In genomic region chr1:107963009-107963408, GRCh38 we compare ENCODE assay signal across 10 cellular contexts. TPM values are rescaled to one million over a fixed set of nuclear protein-coding genes. Genes with fewer than 3 reads are reported as not detected.
DNase-seq lines count a peak whose midpoint lies in the region; ATAC-seq and TF ChIP-seq lines count a peak whose summit lies in the region.
"Had no signal": no experiment of that assay in that cellular context is flagged by ENCODE, and none has a peak within 500 bp of the region (broad histone marks: within the 10 kb centered on the region; RNA-seq: fewer than 3 reads in every experiment).

No MANE protein-coding gene starts in this region.

- peak overlapping the region; percentile 88 for H3K4me2 ChIP-seq in OCI-LY7 (ENCODE audit: low read length)

- H3K4me3 ChIP-seq in OCI-LY7 (ENCODE audit: low read depth, low read length, poor library complexity, severe bottlenecking): peak overlapping the region; percentile 73
- H3K4me3 ChIP-seq in endocrine pancreas (ENCODE audit: control insufficient read depth, insufficient read depth, low read length): peak overlapping the region; percentile 90
- peak overlapping the region in 3 of 4 donors; percentile 51 to 53 (median 52) for H3K4me3 ChIP-seq in gastrocnemius medialis
- H3K4me3 ChIP-seq: A549 had no signal

- H3K9me3 ChIP-seq in OCI-LY7 (ENCODE audit: low read length): no peaks in the 10 kb centered on the region
- H3K9me3 ChIP-seq in endocrine pancreas (ENCODE audit: control insufficient read depth, low read length): no peaks in the 10 kb centered on the region
- H3K9me3 ChIP-seq in gastrocnemius medialis: no peaks in the 10 kb centered on the region
- H3K9me3 ChIP-seq: A549 had no signal

- H3K27ac ChIP-seq in OCI-LY7 (ENCODE audit: low read depth, low read length, poor library complexity, severe bottlenecking) (no peak overlapping the region), gastrocnemius medialis (no peak overlapping the region)
- H3K27ac ChIP-seq: A549 had no signal

- TF ChIP-seq POLR2A in gastrocnemius medialis (IDR thresholded peaks at IDR 0.05): no peak

- CTCF ChIA-PET in OCI-LY7 (lab: Charles Lee; ENCODE audit: unreplicated experiment): no interaction called here

- DNase-seq in NCI-H526 (lab: John Stamatoyannopoulos, UW) (peak; percentile 10 to 41), NCI-H526 treated with DMSO at 0.1 percent for 48 hours (lab: John Stamatoyannopoulos, UW) (no peak), OCI-LY7 (ENCODE audit: low spot score) (no peak), gastrocnemius medialis (no peak), NCI-H2029 treated with DMSO at 0.1 percent for 48 hours (lab: John Stamatoyannopoulos, UW) (no peak), mesothelial cell of epicardium (ENCODE audit: low spot score in 2 of 2, unreplicated experiment in 2 of 2) (no peak)

- peaks cover 17% of the 10 kb centered on the region for H3K4me1 Mint-ChIP-seq in mesothelial cell of epicardium

- in situ Hi-C loops in gastrocnemius medialis (cut with MboI; ENCODE audit: low sequenced_read_pairs in 4 of 4): no loop called here

- no peak overlapping the region for H3K27ac Mint-ChIP-seq in mesothelial cell of epicardium

- no TSS peak for BruUV-seq in OCI-LY7 (replicated peaks; lab: Mats Ljungman, UMichigan)

- TF ChIP-seq CTCF in OCI-LY7 (conservative IDR thresholded peaks at IDR 0.05; ENCODE audit: low read length): no peak
- no peak for TF ChIP-seq CTCF in gastrocnemius medialis (IDR thresholded peaks at IDR 0.05 in 4 of 5, conservative IDR thresholded peaks at IDR 0.05 in 1 of 5)
- TF ChIP-seq CTCF in mesothelial cell of epicardium (IDR thresholded peaks at IDR 0.05; ENCODE audit: unreplicated experiment): no peak

- H3K36me3 ChIP-seq in OCI-LY7 (ENCODE audit: insufficient read depth, low read length): no peaks in the 10 kb centered on the region
- H3K36me3 ChIP-seq in endocrine pancreas (ENCODE audit: control insufficient read depth, insufficient read depth, low read length): no peaks in the 10 kb centered on the region
- H3K36me3 ChIP-seq in gastrocnemius medialis: no peaks in the 10 kb centered on the region

- no peaks in the 10 kb centered on the region for H4K20me1 ChIP-seq in OCI-LY7 (ENCODE audit: insufficient read depth, low read length)

- H3K4me3 Mint-ChIP-seq in mesothelial cell of epicardium: no peak overlapping the region

- H3K27me3 ChIP-seq in endocrine pancreas (ENCODE audit: control insufficient read depth, insufficient read depth, low read length): no peaks in the 10 kb centered on the region
- H3K27me3 ChIP-seq in gastrocnemius medialis: peaks cover 14 to 22% (median 14%) of the 10 kb centered on the region in 3 donors

- no peaks in the 10 kb centered on the region for H3K79me2 ChIP-seq in OCI-LY7 (ENCODE audit: insufficient read depth, low read depth, low read length)

- H3K36me3 Mint-ChIP-seq in mesothelial cell of epicardium: no peaks in the 10 kb centered on the region

- H3K4me1 ChIP-seq in OCI-LY7 (ENCODE audit: insufficient read depth, low read length, poor library complexity, severe bottlenecking) (peaks cover 11% of the 10 kb centered on the region), endocrine pancreas (ENCODE audit: control insufficient read depth, insufficient read depth, low read length) (peaks cover 8% of the 10 kb centered on the region), gastrocnemius medialis (peaks cover 0 to 10% of the 10 kb centered on the region in 2 donors)

- no peaks in the 10 kb centered on the region for H3K9me3 Mint-ChIP-seq in mesothelial cell of epicardium

- H3K27me3 Mint-ChIP-seq in mesothelial cell of epicardium (ENCODE audit: low read depth): peaks cover 70% of the 10 kb centered on the region

- intact Hi-C loops in OCI-LY7 (cut with micrococcal nuclease; ENCODE audit: unreplicated experiment) (loop anchor here (10.0 kb wide), 1 partner anchor 592 kb away; no protein-coding TSS in a partner anchor), gastrocnemius medialis (cut with DNase I; ENCODE audit: low total_unique reads) (loop anchor here (10.0 kb wide), 1 partner anchor 162 kb away; no protein-coding TSS in a partner anchor)

- H3K9me2 ChIP-seq in OCI-LY7 (ENCODE audit: insufficient read depth, low read length): no peaks in the 10 kb centered on the region

- no peak overlapping the region for H3K9ac ChIP-seq in endocrine pancreas (ENCODE audit: control insufficient read depth, insufficient read depth, low read length)

- ATAC-seq in gastrocnemius medialis: no peak
- ATAC-seq in HG03442 (IDR thresholded peaks at IDR 0.05; ENCODE audit: unreplicated experiment): no peak
- ATAC-seq: A549, HCT116 had no signal

- POLR2A ChIA-PET in OCI-LY7 (lab: Charles Lee): interaction anchor here (1.4 to 1.8 kb wide), 2 partner anchors 10 to 63 kb away, joined by 6 read pairs; no protein-coding TSS in a partner anchor

- H2AFZ ChIP-seq in OCI-LY7 (ENCODE audit: low read length): no peak overlapping the region; the same call in 1 of the 2 replicates

RNA-seq across cellular contexts. Expression of gene VAV3, which starts 2.0 kb away (rescaled TPM):
- total RNA-seq in OCI-LY7 (2014; rRNA removed; shearing (Covaris generic)): 2.3 and 6.6 TPM in 2 replicates
- total RNA-seq in OCI-LY7 (2022) (5.1 and 8.3 TPM in 2 replicates), gastrocnemius medialis (10 to 100 TPM in 1 of 4 donors, under 1 TPM in 3; 0.33 to 12.1 (median 0.47) TPM), mesothelial cell of epicardium (2.1 to 3.2 TPM (median 2.4 TPM) in 3 replicates)

Comparison
In these comparisons a context has a peak if more than half of its experiments do, and no peak if none do; other contexts are left out.
1. DNase-seq: peak in NCI-H526 (2 of 2); none in NCI-H526 treated with DMSO at 0.1 percent for 48 hours (single experiment), OCI-LY7 (single experiment), gastrocnemius medialis (0 of 2), NCI-H2029 treated with DMSO at 0.1 percent for 48 hours (single experiment) and mesothelial cell of epicardium (0 of 2).
2. Peak in every context shown above with its lines, with median percentiles within 50 percentile points of each other: H3K4me3 ChIP-seq.